Comparison of ENCODE assay signal across 20 cellular contexts in genomic region chr4:156888762-156889161, GRCh38.
DNase-seq lines count a peak whose midpoint lies in the region; FAIRE-seq and TF ChIP-seq lines count a peak whose summit lies in the region.
"Had no signal": no experiment of that assay in that cellular context is flagged by ENCODE, and none has a peak within 500 bp of the region (broad histone marks: within the 10 kb centered on the region; RNA-seq: fewer than 3 reads in every experiment).

No MANE protein-coding gene starts in this region.

- CTCF ChIA-PET in BJ (lab: Yijun Ruan, JAX), result no interaction called here

- POLR2A ChIA-PET in BJ (lab: Charles Lee), result no interaction called here

- no peak overlapping the region for H3K27ac Mint-ChIP-seq in activated naive CD8-positive, alpha-beta T cell treated with anti-CD3 and anti-CD28 coated beads for 36 hours
- H3K27ac Mint-ChIP-seq: activated CD4-positive, alpha-beta memory T cell treated with anti-CD3 and anti-CD28 coated beads for 36 hours; natural killer cell treated with Interleukin-12 subunit alpha and Interleukin-12 subunit beta and Interleukin-15 and Interleukin-18, amount 100 ng/mL, for 72 hours had no signal

- no peak for FAIRE-seq in bronchial epithelial cell (lab: Jason Lieb, UNC)
- FAIRE-seq: GM19239, islet of Langerhans had no signal

- H3K36me3 ChIP-seq in BJ (ENCODE audit: control insufficient read depth, insufficient read depth, low read length) (no peaks in the 10 kb centered on the region), bronchial epithelial cell (ENCODE audit: control insufficient read depth, insufficient read depth, low read length) (no peaks in the 10 kb centered on the region), H7 (replicated peaks; ENCODE audit: control insufficient read depth, insufficient read depth, low read length) (no peaks in the 10 kb centered on the region)
- H3K36me3 ChIP-seq: BLaER1, esophagus squamous epithelium, Peyer's patch, right lobe of liver had no signal

- no peaks in the 10 kb centered on the region for H3K4me1 Mint-ChIP-seq in activated naive CD8-positive, alpha-beta T cell treated with anti-CD3 and anti-CD28 coated beads for 36 hours

- no peaks in the 10 kb centered on the region for H3K36me3 Mint-ChIP-seq in activated naive CD8-positive, alpha-beta T cell treated with anti-CD3 and anti-CD28 coated beads for 36 hours
- H3K36me3 Mint-ChIP-seq: activated CD4-positive, alpha-beta memory T cell treated with anti-CD3 and anti-CD28 coated beads for 36 hours; natural killer cell treated with Interleukin-12 subunit alpha and Interleukin-12 subunit beta and Interleukin-15 and Interleukin-18, amount 100 ng/mL, for 72 hours had no signal

- H3K4me3 Mint-ChIP-seq in activated naive CD8-positive, alpha-beta T cell treated with anti-CD3 and anti-CD28 coated beads for 36 hours, result no peak overlapping the region
- H3K4me3 Mint-ChIP-seq: activated CD4-positive, alpha-beta memory T cell treated with anti-CD3 and anti-CD28 coated beads for 36 hours; natural killer cell treated with Interleukin-12 subunit alpha and Interleukin-12 subunit beta and Interleukin-15 and Interleukin-18, amount 100 ng/mL, for 72 hours had no signal

- H3K27me3 ChIP-seq in BJ (ENCODE audit: control insufficient read depth, insufficient read depth, low read length) (no peaks in the 10 kb centered on the region), bronchial epithelial cell (ENCODE audit: control insufficient read depth, insufficient read depth, low read length) (no peaks in the 10 kb centered on the region), H7 (ENCODE audit: control insufficient read depth, insufficient read depth, low read length) (no peaks in the 10 kb centered on the region)
- H3K27me3 ChIP-seq: BLaER1, esophagus squamous epithelium, Peyer's patch, right lobe of liver had no signal

- H3K27me3 Mint-ChIP-seq in activated naive CD8-positive, alpha-beta T cell treated with anti-CD3 and anti-CD28 coated beads for 36 hours, result no peaks in the 10 kb centered on the region
- H3K27me3 Mint-ChIP-seq: activated CD4-positive, alpha-beta memory T cell treated with anti-CD3 and anti-CD28 coated beads for 36 hours; natural killer cell treated with Interleukin-12 subunit alpha and Interleukin-12 subunit beta and Interleukin-15 and Interleukin-18, amount 100 ng/mL, for 72 hours had no signal

- H3K4me3 ChIP-seq in BJ (ENCODE audit: low read depth, low read length), result no peak overlapping the region
- H3K4me3 ChIP-seq in bronchial epithelial cell (ENCODE audit: low read depth, low read length), result no peak overlapping the region
- no peak overlapping the region for H3K4me3 ChIP-seq in H7 (ENCODE audit: insufficient read depth, low read depth, low read length)
- H3K4me3 ChIP-seq: BLaER1, esophagus squamous epithelium, Peyer's patch, right lobe of liver had no signal

- DNase-seq in BJ (ENCODE audit: low read depth) (peak; percentile 35), M059J (ENCODE audit: low read depth) (peak; percentile 83), bronchial epithelial cell (ENCODE audit: low read depth) (peak; percentile 95), kidney glomerular epithelial cell (lab: John Stamatoyannopoulos, UW) (peak; percentile 94), dedifferentiated amniotic fluid mesenchymal stem cell (ENCODE audit: extremely low spot score) (no peak), H7 (no peak)
- no peak for DNase-seq in stimulated activated naive CD4-positive, alpha-beta T cell treated with Interleukin-2 at 50 U/mL for 16 hours (lab: John Stamatoyannopoulos, UW)
- no peak for DNase-seq in activated naive CD8-positive, alpha-beta T cell treated with anti-CD3 and anti-CD28 coated beads for 36 hours
- DNase-seq: activated CD4-positive, alpha-beta memory T cell treated with anti-CD3 and anti-CD28 coated beads for 36 hours; DMS79 treated with DMSO at 0.1 percent for 48 hours; esophagus squamous epithelium; NCI-H1048; NCI-H446; Peyer's patch; right lobe of liver; stimulated activated naive CD8-positive, alpha-beta T cell treated with anti-CD3 and anti-CD28 coated beads, Interleukin-15, Interleukin-2, amounts not matched to agents 100 U/mL and 50 U/mL, for 24 hours had no signal

- TF ChIP-seq CTCF in BJ (IDR thresholded peaks at IDR 0.05; ENCODE audit: insufficient read depth, low read depth, low read length) (no peak), bronchial epithelial cell (IDR thresholded peaks at IDR 0.05; ENCODE audit: insufficient read depth, low read length, severe bottlenecking) (no peak)

- no peaks in the 10 kb centered on the region for H3K9me3 Mint-ChIP-seq in activated naive CD8-positive, alpha-beta T cell treated with anti-CD3 and anti-CD28 coated beads for 36 hours
- H3K9me3 Mint-ChIP-seq: activated CD4-positive, alpha-beta memory T cell treated with anti-CD3 and anti-CD28 coated beads for 36 hours; natural killer cell treated with Interleukin-12 subunit alpha and Interleukin-12 subunit beta and Interleukin-15 and Interleukin-18, amount 100 ng/mL, for 72 hours had no signal

Comparison
In these comparisons a context has a peak if more than half of its experiments do, and no peak if none do; other contexts are left out.
1. DNase-seq: peak in BJ (single experiment), M059J (single experiment), bronchial epithelial cell (single experiment) and kidney glomerular epithelial cell (single experiment); none in stimulated activated naive CD4-positive, alpha-beta T cell treated with Interleukin-2 at 50 U/mL for 16 hours (single experiment), dedifferentiated amniotic fluid mesenchymal stem cell (single experiment), activated naive CD8-positive, alpha-beta T cell treated with anti-CD3 and anti-CD28 coated beads for 36 hours (single experiment) and H7 (single experiment).